ENCODE assay signal across 8 cellular contexts in genomic region chr13:113209336-113209879, GRCh38. TPM values are rescaled to one million over a fixed set of nuclear protein-coding genes. Genes with fewer than 3 reads are reported as not detected.
DNase-seq lines count a peak whose midpoint lies in the region; ATAC-seq, FAIRE-seq and TF ChIP-seq lines count a peak whose summit lies in the region.

TSS of gene CUL4A (plus strand) at chr13:113209613. CDS start at chr13:113209628, 15 bp downstream.

- H3K4me3 ChIP-seq in astrocyte (ENCODE audit: insufficient read depth, low read depth, low read length) (peak within 1 kb of the TSS; percentile 84), hepatocyte (peak within 1 kb of the TSS; percentile 100), retinal pigment epithelial cell (ENCODE audit: low read length) (peak within 1 kb of the TSS; percentile 83)

- POLR2A ChIA-PET in GM10248 (lab: Yijun Ruan, JAX) = no interaction called here

- H3K27ac Mint-ChIP-seq in T-helper 17 cell = peak within 1 kb of the TSS; percentile 92
- peak within 1 kb of the TSS; percentile 70 for H3K27ac Mint-ChIP-seq in astrocyte (ENCODE audit: unreplicated experiment)

- H4K20me1 ChIP-seq in astrocyte (ENCODE audit: insufficient read depth, low read length) (peaks cover 57% of the 10 kb centered on the region), hepatocyte (ENCODE audit: insufficient read depth, poor library complexity, severe bottlenecking) (peaks cover 42% of the 10 kb centered on the region)

- H2AFZ ChIP-seq in astrocyte (ENCODE audit: low read depth, low read length) = peak within 1 kb of the TSS; percentile 89
- H2AFZ ChIP-seq in hepatocyte = peak within 1 kb of the TSS; percentile 99

- TF ChIP-seq CTCF in GM10248 (IDR thresholded peaks at IDR 0.05; ENCODE audit: control extremely low read depth, extremely low read depth, low read depth, missing control alignments) (no peak), astrocyte (IDR thresholded peaks at IDR 0.05; ENCODE audit: insufficient read depth, low read depth, low read length) (no peak), hepatocyte (IDR thresholded peaks at IDR 0.05; ENCODE audit: poor library complexity) (no peak), retinal pigment epithelial cell (conservative IDR thresholded peaks at IDR 0.05; ENCODE audit: low read depth, low read length) (no peak)

- H3K4me3 Mint-ChIP-seq in T-helper 17 cell (peak within 1 kb of the TSS; percentile 90), astrocyte (ENCODE audit: unreplicated experiment) (peak within 1 kb of the TSS; percentile 90)

- H3K36me3 ChIP-seq in astrocyte (ENCODE audit: insufficient read depth, low read length) = peaks cover 8% of the 10 kb centered on the region
- H3K36me3 ChIP-seq in hepatocyte (replicated peaks; ENCODE audit: insufficient read depth, low read depth) = no peaks in the 10 kb centered on the region

- no peak for FAIRE-seq in astrocyte (lab: Jason Lieb, UNC)

- ATAC-seq in T-helper 17 cell = peak; percentile 61

- H3K27me3 Mint-ChIP-seq in T-helper 17 cell (no peaks in the 10 kb centered on the region), astrocyte (ENCODE audit: low read depth, unreplicated experiment) (no peaks in the 10 kb centered on the region)

- no peaks in the 10 kb centered on the region for H3K9me3 ChIP-seq in T-helper 17 cell (ENCODE audit: control insufficient read depth, low read length, poor library complexity, severe bottlenecking)
- no peaks in the 10 kb centered on the region for H3K9me3 ChIP-seq in astrocyte (ENCODE audit: insufficient read depth, low read depth, low read length)
- no peaks in the 10 kb centered on the region for H3K9me3 ChIP-seq in hepatocyte (ENCODE audit: low read depth)

- H3K36me3 Mint-ChIP-seq in T-helper 17 cell (ENCODE audit: low read depth) = peaks cover 2% of the 10 kb centered on the region
- H3K36me3 Mint-ChIP-seq in astrocyte (ENCODE audit: low read depth, unreplicated experiment) = peaks cover 3% of the 10 kb centered on the region

- CTCF ChIA-PET in GM10248 (lab: Yijun Ruan, JAX) = interaction anchor here (1.1 to 1.2 kb wide), 2 partner anchors 9 to 14 kb away, joined by 3 to 4 read pairs; no protein-coding TSS in a partner anchor

- H3K4me1 ChIP-seq in astrocyte (ENCODE audit: insufficient read depth, low read length) (peaks cover 21% of the 10 kb centered on the region), hepatocyte (ENCODE audit: insufficient read depth) (peaks cover 18% of the 10 kb centered on the region)

- DNase-seq in GM10248 (ENCODE audit: extremely low spot score) (peak; percentile 87), H4 (ENCODE audit: low spot score) (peak; percentile 32), LoVo (ENCODE audit: low spot score) (peak; percentile 79), T-helper 17 cell (peak; percentile 56 to 78 (median 69)), astrocyte (ENCODE audit: low read depth) (peak; percentile 49), hepatocyte (ENCODE audit: low spot score) (peak; percentile 92), retinal pigment epithelial cell (ENCODE audit: low read depth) (no peak), GOT3 (lab: John Stamatoyannopoulos, UW) (no peak)

- H3K4me1 Mint-ChIP-seq in T-helper 17 cell (peaks cover 39% of the 10 kb centered on the region), astrocyte (ENCODE audit: low read depth, unreplicated experiment) (peaks cover 17% of the 10 kb centered on the region)

- WGBS in hepatocyte (ENCODE audit: low lambda C conversion rate, missing lambda C conversion rate) = 0% methylated on average over 16 of the region's 81 CpGs

- no peaks in the 10 kb centered on the region for H3K9me3 Mint-ChIP-seq in astrocyte (ENCODE audit: unreplicated experiment)

- H3K79me2 ChIP-seq in astrocyte (ENCODE audit: insufficient read depth, low read length) (peaks cover 89% of the 10 kb centered on the region), hepatocyte (peaks cover 85% of the 10 kb centered on the region)

- H3K4me2 ChIP-seq in astrocyte (ENCODE audit: low read length) (peak within 1 kb of the TSS; percentile 98), hepatocyte (peak within 1 kb of the TSS; percentile 94)

- peak within 1 kb of the TSS; percentile 95 for H3K27ac ChIP-seq in astrocyte (ENCODE audit: low read depth, low read length)
- peak within 1 kb of the TSS; percentile 100 for H3K27ac ChIP-seq in hepatocyte

- H3K27me3 ChIP-seq in astrocyte (ENCODE audit: insufficient read depth, low read length) (no peaks in the 10 kb centered on the region), hepatocyte (no peaks in the 10 kb centered on the region)

- H3K9me2 ChIP-seq in hepatocyte (replicated peaks; ENCODE audit: insufficient read depth) = no peaks in the 10 kb centered on the region

- peak within 1 kb of the TSS; percentile 97 for H3K9ac ChIP-seq in astrocyte (ENCODE audit: low read length)

RNA-seq across cellular contexts. Expression of gene CUL4A, which starts in this region (rescaled TPM):
- total RNA-seq in H4 (2014; rRNA removed; shearing (Covaris generic)) = 61.0 and 62.3 TPM in 2 replicates
- total RNA-seq in T-helper 17 cell = 10 to 100 TPM; 78.3 to 80.2 TPM
- total RNA-seq in astrocyte = 71.3 and 81.3 TPM in 2 replicates
- 75.8 and 85.3 TPM in 2 replicates for total RNA-seq in hepatocyte
- polyA plus RNA-seq in hepatocyte = 51.0 and 52.2 TPM in 2 replicates

Comparison
In these comparisons a context has a peak if more than half of its experiments do, and no peak if none do; other contexts are left out.
1. DNase-seq: peak in GM10248 (single experiment), H4 (single experiment), LoVo (single experiment), T-helper 17 cell (3 of 3), astrocyte (single experiment) and hepatocyte (single experiment); none in retinal pigment epithelial cell (single experiment) and GOT3 (single experiment).
2. Peak in every context shown above with its lines, with median percentiles within 50 percentile points of each other: H3K4me3 ChIP-seq.